21 cellular contexts compared by ENCODE assay signal in genomic region chr17:61164517-61164916, GRCh38.
A peak's percentile ranks its signal among the peaks of the same experiment; 100 is the strongest.
DNase-seq lines count a peak whose midpoint lies in the region; ATAC-seq, FAIRE-seq and TF ChIP-seq lines count a peak whose summit lies in the region.
"Had no signal": no experiment of that assay in that cellular context is flagged by ENCODE, and none has a peak within 500 bp of the region (broad histone marks: within the 10 kb centered on the region; RNA-seq: fewer than 3 reads in every experiment).

No MANE protein-coding gene starts in this region.

- H3K9ac ChIP-seq in HCT116 (ENCODE audit: low read length): no peak overlapping the region
- H3K9ac ChIP-seq in kidney (ENCODE audit: low read length in 2 of 2): no peak overlapping the region
- no peak overlapping the region for H3K9ac ChIP-seq in mesenchymal stem cell (ENCODE audit: low read length)
- H3K9ac ChIP-seq: GM23248 had no signal

- intact Hi-C loops in HCT116 (cut with micrococcal nuclease): no loop called here
- intact Hi-C loops in Panc1 (cut with micrococcal nuclease; ENCODE audit: unreplicated experiment): no loop called here
- intact Hi-C loops in kidney (cut with DNase I): no loop called here

- DNase-seq in GM12891 (ENCODE audit: insufficient read length, low spot score) (no peak), HCT116 (ENCODE audit: low read depth, low spot score) (no peak), Panc1 (ENCODE audit: low read depth, low spot score) (no peak), mesothelial cell of epicardium (ENCODE audit: low spot score in 2 of 2, unreplicated experiment in 2 of 2) (no peak), KG1 (lab: John Stamatoyannopoulos, UW) (no peak), kidney (no peak), mesenchymal stem cell (no peak)
- DNase-seq: C1 segment of cervical spinal cord; Calu3; CD4-positive, alpha-beta memory T cell; COR-L47; DMS53; DMS79 treated with DMSO at 0.1 percent for 48 hours; GF-D8; GM23248; H7; HCEC 1CT; HFFc6 had no signal

- no peak overlapping the region for H3K27ac ChIP-seq in HCT116 (ENCODE audit: low read depth, low read length)
- H3K27ac ChIP-seq in Panc1 (ENCODE audit: low read length): peak overlapping the region; percentile 18
- H3K27ac ChIP-seq in kidney (ENCODE audit: low read depth in 2 of 2, low read length in 2 of 2): no peak overlapping the region
- H3K27ac ChIP-seq in mesenchymal stem cell (ENCODE audit: low read length, poor library complexity, severe bottlenecking): no peak overlapping the region
- H3K27ac ChIP-seq: GM23248 had no signal

- H3K36me3 ChIP-seq in HCT116 (ENCODE audit: control insufficient read depth in 1 of 2, insufficient read depth in 2 of 2, low read length in 2 of 2): no peaks in the 10 kb centered on the region
- no peaks in the 10 kb centered on the region for H3K36me3 ChIP-seq in Panc1 (ENCODE audit: control insufficient read depth, insufficient read depth, low read length)
- no peaks in the 10 kb centered on the region for H3K36me3 ChIP-seq in kidney (ENCODE audit: control insufficient read depth in 1 of 2, insufficient read depth in 2 of 2, low read length in 2 of 2)
- no peaks in the 10 kb centered on the region for H3K36me3 ChIP-seq in mesenchymal stem cell (ENCODE audit: control insufficient read depth in 1 of 2, insufficient read depth in 2 of 2, low read depth in 1 of 2, low read length in 2 of 2)

- in situ Hi-C loops in Panc1 (cut with HindIII; ENCODE audit: low pct_unique_long_range_greater_than_20kb, low sequenced_read_pairs): no loop called here

- ATAC-seq in HCT116 (no peak), Panc1 (no peak), HG02884 (IDR thresholded peaks at IDR 0.05; ENCODE audit: unreplicated experiment) (no peak)

- no peak overlapping the region for H3K4ac ChIP-seq in mesenchymal stem cell (ENCODE audit: low read depth in 1 of 2, low read length in 2 of 2)

- H3K27me3 ChIP-seq in HCT116 (ENCODE audit: insufficient read depth, low read length) (no peaks in the 10 kb centered on the region), Panc1 (ENCODE audit: control insufficient read depth, insufficient read depth, low read length) (no peaks in the 10 kb centered on the region), mesenchymal stem cell (ENCODE audit: control insufficient read depth in 1 of 2, insufficient read depth in 1 of 2, low read length in 2 of 2) (no peaks in the 10 kb centered on the region)

- H3K36me3 Mint-ChIP-seq in mesothelial cell of epicardium: peaks cover 9% of the 10 kb centered on the region

- H3K27ac Mint-ChIP-seq in mesothelial cell of epicardium: peak overlapping the region; percentile 21
- H3K27ac Mint-ChIP-seq: CD4-positive, alpha-beta memory T cell; HFFc6 had no signal

- RAD21 ChIA-PET in HCT116 (lab: Charles Lee; ENCODE audit: low non-redundant PET in 1 of 2, low total read pairs in 2 of 2, uncharacterized antibody in 2 of 2, unreplicated experiment in 2 of 2): no interaction called here

- no peaks in the 10 kb centered on the region for H3K79me2 ChIP-seq in HCT116 (ENCODE audit: insufficient read depth, low read length)

- peaks cover 6% of the 10 kb centered on the region for H3K9me3 Mint-ChIP-seq in mesothelial cell of epicardium
- H3K9me3 Mint-ChIP-seq: HFFc6 had no signal

- peaks cover 61% of the 10 kb centered on the region for H3K4me1 Mint-ChIP-seq in mesothelial cell of epicardium

- no peak for TF ChIP-seq RAD21 in HCT116 (IDR thresholded peaks at IDR 0.05; ENCODE audit: low read depth)

- H2BK15ac ChIP-seq in mesenchymal stem cell (ENCODE audit: low read depth, poor library complexity, severe bottlenecking): no peak overlapping the region

- H3K14ac ChIP-seq in mesenchymal stem cell (ENCODE audit: low read length in 2 of 2): no peak overlapping the region

- no peaks in the 10 kb centered on the region for H3K79me1 ChIP-seq in mesenchymal stem cell (replicated peaks; ENCODE audit: low read length, poor library complexity, severe bottlenecking)

- no peaks in the 10 kb centered on the region for H3K27me3 Mint-ChIP-seq in mesothelial cell of epicardium (ENCODE audit: low read depth)
- H3K27me3 Mint-ChIP-seq: CD4-positive, alpha-beta memory T cell had no signal

- H4K20me1 ChIP-seq in HCT116 (ENCODE audit: insufficient read depth): no peaks in the 10 kb centered on the region

- TF ChIP-seq POLR2A in GM12891 (IDR thresholded peaks at IDR 0.05; ENCODE audit: low read depth, low read length): no peak
- no peak for TF ChIP-seq POLR2A in HCT116 (IDR thresholded peaks at IDR 0.05; ENCODE audit: borderline replicate concordance, extremely low read depth, insufficient read depth, insufficient read length)

- H3K18ac ChIP-seq in mesenchymal stem cell (ENCODE audit: low read depth in 1 of 2, low read length in 2 of 2): peak overlapping the region in 1 of 2 experiments; percentile 33

- no TSS peak for BruUV-seq in HCT116 (replicated peaks; lab: Mats Ljungman, UMichigan)
- BruUV-seq in Panc1 (replicated peaks; lab: Mats Ljungman, UMichigan): no TSS peak

- no peak for TF ChIP-seq CTCF in HCT116 (IDR thresholded peaks at IDR 0.05 in 2 of 3, conservative IDR thresholded peaks at IDR 0.05 in 1 of 3; ENCODE audit: borderline replicate concordance in 1 of 3, insufficient read depth in 1 of 3, low read depth in 2 of 3, low read length in 2 of 3)
- TF ChIP-seq CTCF in Panc1 (IDR thresholded peaks at IDR 0.05): no peak
- no peak for TF ChIP-seq CTCF in mesothelial cell of epicardium (IDR thresholded peaks at IDR 0.05; ENCODE audit: unreplicated experiment)
- TF ChIP-seq CTCF in kidney (IDR thresholded peaks at IDR 0.05; ENCODE audit: borderline replicate concordance, extremely low read depth, insufficient read depth): no peak

- H2BK120ac ChIP-seq in mesenchymal stem cell (ENCODE audit: low read depth, low read length): no peak overlapping the region

- no peaks in the 10 kb centered on the region for H3K9me2 ChIP-seq in HCT116 (ENCODE audit: insufficient read depth)

- H2BK5ac ChIP-seq in mesenchymal stem cell (ENCODE audit: low read depth, low read length, poor library complexity, severe bottlenecking): no peak overlapping the region

- CTCF ChIA-PET in HCT116 (lab: Charles Lee): no interaction called here
- CTCF ChIA-PET in Panc1 (lab: Charles Lee): no interaction called here

- H3K23ac ChIP-seq in mesenchymal stem cell (ENCODE audit: low read length in 2 of 2): no peak overlapping the region

- H3K4me1 ChIP-seq in HCT116 (ENCODE audit: control insufficient read depth in 1 of 2, insufficient read depth in 2 of 2, low read length in 2 of 2) (no peaks in the 10 kb centered on the region), Panc1 (ENCODE audit: control insufficient read depth, insufficient read depth, low read length) (peaks cover 16% of the 10 kb centered on the region), kidney (ENCODE audit: control insufficient read depth in 1 of 2, insufficient read depth in 1 of 2, low read depth in 1 of 2, low read length in 2 of 2) (peaks cover 2 to 14% of the 10 kb centered on the region in 2 donors), mesenchymal stem cell (ENCODE audit: control insufficient read depth, insufficient read depth, low read depth, low read length) (peaks cover 2% of the 10 kb centered on the region)

- H4K8ac ChIP-seq in mesenchymal stem cell (ENCODE audit: low read length): no peak overlapping the region

- H4K91ac ChIP-seq in mesenchymal stem cell (ENCODE audit: low read length): no peak overlapping the region

- no peak overlapping the region for H3K4me3 Mint-ChIP-seq in mesothelial cell of epicardium
- H3K4me3 Mint-ChIP-seq: CD4-positive, alpha-beta memory T cell; HFFc6 had no signal

- no peak overlapping the region for H3K4me3 ChIP-seq in HCT116 (replicated peaks in 1 of 2; ENCODE audit: low read depth in 1 of 2, low read length in 2 of 2)
- H3K4me3 ChIP-seq in Panc1 (ENCODE audit: low read depth in 2 of 2, low read length in 2 of 2): no peak overlapping the region
- no peak overlapping the region for H3K4me3 ChIP-seq in kidney (ENCODE audit: low read length in 2 of 2)
- H3K4me3 ChIP-seq in mesenchymal stem cell (ENCODE audit: insufficient read depth in 1 of 2, low read depth in 1 of 2, low read length in 2 of 2): no peak overlapping the region
- H3K4me3 ChIP-seq: GM23248 had no signal

- 100% methylated on average over 1 of the region's 3 CpGs for whole genome bisulfite sequencing in mesenchymal stem cell

- H2AK5ac ChIP-seq in mesenchymal stem cell (ENCODE audit: low read length, severe bottlenecking): no peak overlapping the region

- H2BK12ac ChIP-seq in mesenchymal stem cell (ENCODE audit: low read length in 2 of 2): no peak overlapping the region

- H2AFZ ChIP-seq in HCT116 (ENCODE audit: low read depth, low read length, poor library complexity, severe bottlenecking) (no peak overlapping the region), mesenchymal stem cell (ENCODE audit: low read depth, low read length) (no peak overlapping the region)
- H2AFZ ChIP-seq: GM23248 had no signal

- POLR2A ChIA-PET in HCT116 (lab: Charles Lee): no interaction called here
- POLR2A ChIA-PET in Panc1 (lab: Charles Lee): no interaction called here

- peak; percentile 55 for FAIRE-seq in GM12891 (lab: Jason Lieb, UNC)
- FAIRE-seq in kidney (lab: Jason Lieb, UNC): no peak
- FAIRE-seq: GM12892, H1 had no signal

- H3K9me3 ChIP-seq in HCT116 (ENCODE audit: control insufficient read depth in 1 of 2, insufficient read depth in 1 of 2, low read depth in 1 of 2, low read length in 2 of 2): no peaks in the 10 kb centered on the region
- no peaks in the 10 kb centered on the region for H3K9me3 ChIP-seq in Panc1 (ENCODE audit: control insufficient read depth, insufficient read depth, low read depth, low read length)
- no peaks in the 10 kb centered on the region for H3K9me3 ChIP-seq in kidney (ENCODE audit: control insufficient read depth in 1 of 2, low read length in 2 of 2)
- no peaks in the 10 kb centered on the region for H3K9me3 ChIP-seq in mesenchymal stem cell (ENCODE audit: control insufficient read depth, low read length)

- no peak overlapping the region for H3K4me2 ChIP-seq in HCT116 (ENCODE audit: low read length)
- H3K4me2 ChIP-seq in mesenchymal stem cell (ENCODE audit: low read length, poor library complexity, severe bottlenecking): no peak overlapping the region

TF ChIP-seq in GM12891, 5 proteins besides CTCF, POLR2A, EP300 and RAD21:
- no peak for TF ChIP-seq POLR2AphosphoS5 (IDR thresholded peaks at IDR 0.05; ENCODE audit: low read depth, low read length)
- no peak for TF ChIP-seq PAX5 (IDR thresholded peaks at IDR 0.05; ENCODE audit: insufficient read depth, low read length, severe bottlenecking)
- TF ChIP-seq POU2F2 (IDR thresholded peaks at IDR 0.05; ENCODE audit: low read depth, low read length): no peak
- TF ChIP-seq TAF1 (IDR thresholded peaks at IDR 0.05; ENCODE audit: low read depth, low read length): no peak

TF ChIP-seq in HCT116, 20 proteins besides CTCF, POLR2A, EP300 and RAD21:
- TF ChIP-seq CBX3 (IDR thresholded peaks at IDR 0.05; ENCODE audit: low read depth) (peak; percentile 18; the same call in 1 of the 2 replicates), EGR1 (IDR thresholded peaks at IDR 0.05; ENCODE audit: low read depth) (no peak)
